Comparison of ENCODE assay signal across 15 cellular contexts in genomic region chr18:74316257-74317180, GRCh38. TPM values are rescaled to one million over a fixed set of nuclear protein-coding genes. Genes with fewer than 3 reads are reported as not detected.
DNase-seq lines count a peak whose midpoint lies in the region; ATAC-seq and TF ChIP-seq lines count a peak whose summit lies in the region.
"Had no signal": no experiment of that assay in that cellular context is flagged by ENCODE, and none has a peak within 500 bp of the region (broad histone marks: within the 10 kb centered on the region; RNA-seq: fewer than 3 reads in every experiment).

No MANE protein-coding gene starts in this region.

- no peak overlapping the region for H3K4me3 Mint-ChIP-seq in T-helper 2 cell treated with Interferon-gamma antibody and Interleukin-4, amounts not matched to agents 5 μg/mL and 100 μg/mL, for 36 hours
- H3K4me3 Mint-ChIP-seq: activated CD8-positive, alpha-beta T cell treated with anti-CD3 and anti-CD28 coated beads, Interleukin-2, amount 10 ng/mL, durations not matched to agents 7 days and 5 days; naive thymus-derived CD8-positive, alpha-beta T cell had no signal

- H3K36me3 ChIP-seq in GM23248 (ENCODE audit: low read depth): no peaks in the 10 kb centered on the region

- in situ Hi-C loops in GM23248 (cut with MboI): no loop called here

- no peaks in the 10 kb centered on the region for H3K9me3 ChIP-seq in GM23248 (ENCODE audit: low read depth)

- no peaks in the 10 kb centered on the region for H3K36me3 Mint-ChIP-seq in T-helper 2 cell treated with Interferon-gamma antibody and Interleukin-4, amounts not matched to agents 5 μg/mL and 100 μg/mL, for 36 hours (ENCODE audit: low read depth)
- H3K36me3 Mint-ChIP-seq: naive thymus-derived CD8-positive, alpha-beta T cell had no signal

- H3K9me3 Mint-ChIP-seq in T-helper 2 cell treated with Interferon-gamma antibody and Interleukin-4, amounts not matched to agents 5 μg/mL and 100 μg/mL, for 36 hours: no peaks in the 10 kb centered on the region
- H3K9me3 Mint-ChIP-seq: naive thymus-derived CD8-positive, alpha-beta T cell had no signal

- H3K9me2 ChIP-seq in GM23248 (ENCODE audit: insufficient read depth): no peaks in the 10 kb centered on the region

- 81 to 83% methylated on average over 29 of the region's 29 CpGs for WGBS in GM23248 (ENCODE audit: low coverage in 1 of 2, low lambda C conversion rate in 2 of 2, missing lambda C conversion rate in 2 of 2), 2 experiments

- intact Hi-C loops in left colon (cut with DNase I, micrococcal nuclease): no loop called here

- H3K4me1 ChIP-seq in GM23248 (ENCODE audit: insufficient read depth): peaks cover 18% of the 10 kb centered on the region

- H4K20me1 ChIP-seq in GM23248 (ENCODE audit: insufficient read depth): no peaks in the 10 kb centered on the region

- H3F3A ChIP-seq in GM23248 (ENCODE audit: insufficient read depth): peaks cover 12% of the 10 kb centered on the region

- TF ChIP-seq CTCF in foreskin fibroblast (IDR thresholded peaks at IDR 0.05; ENCODE audit: low read depth, low read length): no peak
- no peak for TF ChIP-seq CTCF in retinal pigment epithelial cell (conservative IDR thresholded peaks at IDR 0.05; ENCODE audit: low read depth, low read length)

- H3K27ac ChIP-seq in GM23248: peak overlapping the region; percentile 28; the same call in 1 of the 2 replicates

- H2AFZ ChIP-seq in GM23248: no peak overlapping the region

- H3K4me3 ChIP-seq in GM23248: no peak overlapping the region
- no peak overlapping the region for H3K4me3 ChIP-seq in foreskin fibroblast (ENCODE audit: low read depth in 1 of 2, low read length in 2 of 2)
- H3K4me3 ChIP-seq in retinal pigment epithelial cell (ENCODE audit: low read length): no peak overlapping the region

- H3K27me3 Mint-ChIP-seq in T-helper 2 cell treated with Interferon-gamma antibody and Interleukin-4, amounts not matched to agents 5 μg/mL and 100 μg/mL, for 36 hours (ENCODE audit: low read depth): peaks cover 23% of the 10 kb centered on the region

- ATAC-seq in SK-N-SH treated with all-trans-retinoic acid at 6 μM for 48 hours: peak; percentile 63
- ATAC-seq in left colon: no peak
- ATAC-seq: activated CD8-positive, alpha-beta T cell treated with anti-CD3 and anti-CD28 coated beads, Interleukin-2, amount 10 ng/mL, durations not matched to agents 7 days and 5 days; naive thymus-derived CD8-positive, alpha-beta T cell had no signal

- no peak overlapping the region for H3K27ac Mint-ChIP-seq in T-helper 2 cell treated with Interferon-gamma antibody and Interleukin-4, amounts not matched to agents 5 μg/mL and 100 μg/mL, for 36 hours
- H3K27ac Mint-ChIP-seq: activated CD8-positive, alpha-beta T cell treated with anti-CD3 and anti-CD28 coated beads, Interleukin-2, amount 10 ng/mL, durations not matched to agents 7 days and 5 days; naive thymus-derived CD8-positive, alpha-beta T cell had no signal

- no peaks in the 10 kb centered on the region for H3K79me2 ChIP-seq in GM23248 (ENCODE audit: insufficient read depth)

- H3K4me2 ChIP-seq in GM23248 (ENCODE audit: unreplicated experiment): peak overlapping the region; percentile 45

- no peaks in the 10 kb centered on the region for H3K4me1 Mint-ChIP-seq in T-helper 2 cell treated with Interferon-gamma antibody and Interleukin-4, amounts not matched to agents 5 μg/mL and 100 μg/mL, for 36 hours (ENCODE audit: low read depth)
- H3K4me1 Mint-ChIP-seq: naive thymus-derived CD8-positive, alpha-beta T cell had no signal

- no peak overlapping the region for H3K9ac ChIP-seq in GM23248

- DNase-seq in GM23248 (peak; percentile 86), foreskin fibroblast (peak; percentile 74 to 80), retinal pigment epithelial cell (ENCODE audit: low read depth) (peak; percentile 69), left colon (no peak), NCI-H2196 treated with DMSO at 0.1 percent for 48 hours (lab: John Stamatoyannopoulos, UW; ENCODE audit: unreplicated experiment) (no peak), cerebellar cortex (ENCODE audit: low spot score) (no peak)
- DNase-seq in T-helper 2 cell treated with Interferon-gamma antibody and Interleukin-4, amounts not matched to agents 5 μg/mL and 100 μg/mL, for 36 hours (ENCODE audit: low spot score): no peak
- DNase-seq: activated CD8-positive, alpha-beta T cell treated with anti-CD3 and anti-CD28 coated beads, Interleukin-2, amount 10 ng/mL, durations not matched to agents 7 days and 5 days; amygdala; naive thymus-derived CD8-positive, alpha-beta T cell; NCI-H345; stimulated activated CD4-positive, alpha-beta T cell treated with anti-CD3 and anti-CD28 coated beads, Interleukin-2, amount 100 ng/mL, for 24 hours; substantia nigra had no signal

- H3K27me3 ChIP-seq in GM23248 (replicated peaks; ENCODE audit: insufficient read depth): no peaks in the 10 kb centered on the region

TF ChIP-seq in SK-N-SH treated with all-trans-retinoic acid at 6 μM for 48 hours, 23 proteins besides CTCF, POLR2A, EP300 and RAD21:
- TF ChIP-seq BACH2 (CRISPR knock-in tag; IDR thresholded peaks at IDR 0.05; ENCODE audit: borderline replicate concordance) (no peak), ISL1 (CRISPR knock-in tag; IDR thresholded peaks at IDR 0.05) (peak; percentile 49)

RNA-seq across cellular contexts. Expression of gene C18orf63, which starts 0.9 kb away (rescaled TPM):
- not detected in 2 replicates for total RNA-seq in GM23248 (2014; rRNA removed; shearing (Covaris generic))
- polyA plus RNA-seq in GM23248 (2016; fragmentation: Nextera tagmentation; extraction: Ambion mirVana): not detected in 2 replicates
- not detected for total RNA-seq in left colon
- total RNA-seq: activated CD8-positive, alpha-beta T cell treated with anti-CD3 and anti-CD28 coated beads, Interleukin-2, amount 10 ng/mL, durations not matched to agents 7 days and 5 days; naive thymus-derived CD8-positive, alpha-beta T cell; SK-MEL-5 had no signal
- polyA plus RNA-seq: naive thymus-derived CD8-positive, alpha-beta T cell had no signal

RNA-seq across cellular contexts. Expression of gene CYB5A, which starts 24.8 kb away (rescaled TPM):
- 21.5 and 55.0 TPM in 2 replicates for total RNA-seq in GM23248 (2014; rRNA removed; shearing (Covaris generic))
- polyA plus RNA-seq in GM23248 (2016; fragmentation: Nextera tagmentation; extraction: Ambion mirVana): 114 and 117 TPM in 2 replicates
- 100 to 1,000 TPM; 115 to 129 TPM for total RNA-seq in left colon

Comparison
In these comparisons a context has a peak if more than half of its experiments do, and no peak if none do; other contexts are left out.
1. DNase-seq: peak in GM23248 (single experiment), foreskin fibroblast (2 of 2) and retinal pigment epithelial cell (single experiment); none in left colon (0 of 2), T-helper 2 cell treated with Interferon-gamma antibody and Interleukin-4, amounts not matched to agents 5 μg/mL and 100 μg/mL, for 36 hours (single experiment), NCI-H2196 treated with DMSO at 0.1 percent for 48 hours (single experiment) and cerebellar cortex (single experiment).